ENCODE assay signal across 9 cellular contexts in the genomic region with DNA sequence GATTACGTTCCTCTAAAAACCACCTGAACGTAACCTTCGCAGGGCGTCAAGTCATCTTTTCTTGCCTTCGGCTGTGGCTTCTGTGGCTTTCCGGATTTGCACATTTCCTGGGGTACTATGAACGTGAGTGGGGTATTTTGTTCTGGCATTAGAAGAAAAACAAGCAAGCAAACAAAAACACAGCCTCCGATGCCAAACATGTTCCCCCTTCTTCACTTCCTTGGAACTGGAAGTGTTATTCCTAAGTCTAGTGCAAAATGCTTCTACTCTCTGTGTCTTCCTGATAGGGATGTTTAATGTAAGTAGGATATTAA. TPM values are rescaled to one million over a fixed set of nuclear protein-coding genes. Genes with fewer than 3 reads are reported as not detected.
DNase-seq lines count a peak whose midpoint lies in the region; ATAC-seq, FAIRE-seq and TF ChIP-seq lines count a peak whose summit lies in the region.
"Not testable (repeated sequence)": the region's sequence is repeated elsewhere in the genome, so short reads cannot be mapped to it uniquely, and the experiment has no call there.
"Had no signal": no experiment of that assay in that cellular context is flagged by ENCODE, and none has a peak within 500 bp of the region (broad histone marks: within the 10 kb centered on the region; RNA-seq: fewer than 3 reads in every experiment).

No MANE protein-coding gene starts in this region.

- not testable (repeated sequence) for H2BK20ac ChIP-seq in H1 (ENCODE audit: low read length)

- in situ Hi-C loops in GM13977 (cut with MboI; ENCODE audit: low pct_unique_long_range_greater_than_20kb, low sequenced_read_pairs, unreplicated experiment), result not testable (repeated sequence)

- not testable (repeated sequence) for H4K5ac ChIP-seq in H1 (ENCODE audit: insufficient read length, low read depth, low read length)

- H3K27me3 ChIP-seq in BLaER1 treated with 17β-estradiol and CSF1 and Interleukin-3, amounts not matched to agents 10 nM and 100 nM, result peaks cover 55 to 73% (median 67%) of the 10 kb centered on the region in 11 experiments
- peaks cover 20 to 47% (median 40%) of the 10 kb centered on the region in 4 experiments; a peak in 6 of 7 replicates for H3K27me3 ChIP-seq in H1 (replicated peaks in 1 of 4; ENCODE audit: control insufficient read depth in 3 of 4, extremely low read depth in 1 of 4, insufficient read depth in 3 of 4, low read length in 3 of 4)

- not testable (repeated sequence) for H3K18ac ChIP-seq in H1 (ENCODE audit: extremely low read depth, low read length)

- not testable (repeated sequence) for H4K8ac ChIP-seq in H1 (ENCODE audit: extremely low read depth, insufficient read depth, low read length)

- not testable (repeated sequence) for H2BK120ac ChIP-seq in H1 (replicated peaks; ENCODE audit: low read depth, low read length)

- H3K23ac ChIP-seq in H1 (ENCODE audit: insufficient read length), result not testable (repeated sequence)

- TF ChIP-seq EP300 in H1 (IDR thresholded peaks at IDR 0.05; ENCODE audit: borderline replicate concordance in 1 of 2, low read depth in 2 of 2, low read length in 2 of 2), result not testable (repeated sequence)

- H2AK5ac ChIP-seq in H1 (ENCODE audit: low read depth, low read length), result not testable (repeated sequence)

- not testable (repeated sequence) for TF ChIP-seq POLR2A in H1 (IDR thresholded peaks at IDR 0.05; ENCODE audit: control extremely low read depth in 1 of 2, low read depth in 2 of 2, low read length in 2 of 2)

- not testable (repeated sequence) for H3K79me1 ChIP-seq in H1 (ENCODE audit: low read depth, low read length)

- not testable (repeated sequence) for H3K9ac ChIP-seq in BLaER1 treated with 17β-estradiol and CSF1 and Interleukin-3, amounts not matched to agents 10 nM and 100 nM; H1 (replicated peaks in 1 of 4; ENCODE audit: extremely low read depth in 1 of 4, low read depth in 3 of 4, low read length in 3 of 4)

- H3K36me3 ChIP-seq in BLaER1 treated with 17β-estradiol and CSF1 and Interleukin-3, amounts not matched to agents 10 nM and 100 nM; H1 (ENCODE audit: control insufficient read depth in 2 of 4, insufficient read depth in 4 of 4, low read length in 3 of 4): not testable (repeated sequence)

- H3K4me2 ChIP-seq in BLaER1 treated with 17β-estradiol and CSF1 and Interleukin-3, amounts not matched to agents 10 nM and 100 nM, result peak overlapping the region; percentile 11 to 60 (median 51); a peak in 17 of 22 replicates
- not testable (repeated sequence) for H3K4me2 ChIP-seq in H1 (ENCODE audit: insufficient read depth in 1 of 2, low read depth in 2 of 2, low read length in 2 of 2)

- H3K23me2 ChIP-seq in H1 (ENCODE audit: low read depth, low read length), result not testable (repeated sequence)

- H2BK5ac ChIP-seq in H1 (ENCODE audit: low read depth, low read length), result not testable (repeated sequence)

- not testable (repeated sequence) for H2AFZ ChIP-seq in H1 (ENCODE audit: low read length)

- H3K4me1 ChIP-seq in BLaER1 treated with 17β-estradiol and CSF1 and Interleukin-3, amounts not matched to agents 10 nM and 100 nM, result peaks cover 0 to 17% (median 9%) of the 10 kb centered on the region in 10 experiments; a peak in 16 of 20 replicates
- H3K4me1 ChIP-seq in H1 (replicated peaks in 1 of 4; ENCODE audit: control insufficient read depth in 3 of 4, insufficient read depth in 4 of 4, low read length in 3 of 4), result not testable (repeated sequence)

- H3K27ac ChIP-seq in BLaER1 treated with 17β-estradiol and CSF1 and Interleukin-3, amounts not matched to agents 10 nM and 100 nM; H1 (ENCODE audit: low read depth, low read length): not testable (repeated sequence)

- H3K79me2 ChIP-seq in H1 (ENCODE audit: control insufficient read depth in 1 of 2, insufficient read depth in 2 of 2, low read length in 2 of 2), result not testable (repeated sequence)

- peak; percentile 31 to 53 for ATAC-seq in naive thymus-derived CD8-positive, alpha-beta T cell

- not testable (repeated sequence) for H3K4ac ChIP-seq in H1 (replicated peaks; ENCODE audit: insufficient read length, low read depth, low read length)

- DNase-seq in GM13977 (ENCODE audit: low spot score), result peak; percentile 7
- DNase-seq in T-helper 2 cell treated with Interferon-gamma antibody and Interleukin-4, amounts not matched to agents 5 μg/mL and 100 μg/mL, for 36 hours (ENCODE audit: low spot score), result peak; percentile 21
- peak; percentile 18 for DNase-seq in activated CD8-positive, alpha-beta memory T cell treated with anti-CD3 and anti-CD28 coated beads, Interleukin-2, amount 50 U/mL, for 4 hours
- DNase-seq in H1 (ENCODE audit: low read depth in 1 of 2, low spot score in 2 of 2); type B pancreatic cell (ENCODE audit: extremely low spot score, unreplicated experiment): not testable (repeated sequence)
- DNase-seq in naive thymus-derived CD8-positive, alpha-beta T cell, result peak in 5 of 10 donors; percentile 30 to 75 (median 51)

- H3K4me3 Mint-ChIP-seq in T-helper 2 cell treated with Interferon-gamma antibody and Interleukin-4, amounts not matched to agents 5 μg/mL and 100 μg/mL, for 36 hours, result peak overlapping the region; percentile 37
- peak overlapping the region; percentile 62 for H3K4me3 Mint-ChIP-seq in activated naive CD8-positive, alpha-beta T cell
- H3K4me3 Mint-ChIP-seq in naive thymus-derived CD8-positive, alpha-beta T cell, result peak overlapping the region in 7 of 10 donors; percentile 48 to 81 (median 63)
- H3K4me3 Mint-ChIP-seq in type B pancreatic cell, result peak overlapping the region; percentile 44

- H3K56ac ChIP-seq in H1 (replicated peaks; ENCODE audit: insufficient read length, low read depth, low read length), result not testable (repeated sequence)

- H4K20me1 ChIP-seq in BLaER1 treated with 17β-estradiol and CSF1 and Interleukin-3, amounts not matched to agents 10 nM and 100 nM, result peaks cover 0 to 41% (median 21%) of the 10 kb centered on the region in 11 experiments; a peak in 15 of 22 replicates
- H4K20me1 ChIP-seq in H1 (replicated peaks in 1 of 2; ENCODE audit: control insufficient read depth in 1 of 2, insufficient read depth in 2 of 2, low read length in 2 of 2), result not testable (repeated sequence)

- H3K27me3 Mint-ChIP-seq in T-helper 2 cell treated with Interferon-gamma antibody and Interleukin-4, amounts not matched to agents 5 μg/mL and 100 μg/mL, for 36 hours (ENCODE audit: low read depth), result peaks cover 39% of the 10 kb centered on the region
- not testable (repeated sequence) for H3K27me3 Mint-ChIP-seq in activated naive CD8-positive, alpha-beta T cell
- peaks cover 3 to 20% (median 15%) of the 10 kb centered on the region in 5 donors for H3K27me3 Mint-ChIP-seq in naive thymus-derived CD8-positive, alpha-beta T cell
- peaks cover 35% of the 10 kb centered on the region for H3K27me3 Mint-ChIP-seq in type B pancreatic cell

- H3K4me1 Mint-ChIP-seq in T-helper 2 cell treated with Interferon-gamma antibody and Interleukin-4, amounts not matched to agents 5 μg/mL and 100 μg/mL, for 36 hours (ENCODE audit: low read depth); activated naive CD8-positive, alpha-beta T cell (ENCODE audit: low read depth); type B pancreatic cell (ENCODE audit: unreplicated experiment): not testable (repeated sequence)
- peaks cover 5 to 17% (median 9%) of the 10 kb centered on the region in 4 donors for H3K4me1 Mint-ChIP-seq in naive thymus-derived CD8-positive, alpha-beta T cell

- not testable (repeated sequence) for H3K14ac ChIP-seq in H1 (ENCODE audit: insufficient read length)

- not testable (repeated sequence) for H3K9me3 Mint-ChIP-seq in T-helper 2 cell treated with Interferon-gamma antibody and Interleukin-4, amounts not matched to agents 5 μg/mL and 100 μg/mL, for 36 hours; activated naive CD8-positive, alpha-beta T cell (ENCODE audit: low read depth); naive thymus-derived CD8-positive, alpha-beta T cell; type B pancreatic cell

- not testable (repeated sequence) for H4K91ac ChIP-seq in H1 (replicated peaks; ENCODE audit: insufficient read length, low read length)

- 0 out of 20 replicates have a peak overlapping the region, but pooled peaks of 1 of the 10 experiments have one; percentile 28 for H3K4me3 ChIP-seq in BLaER1 treated with 17β-estradiol and CSF1 and Interleukin-3, amounts not matched to agents 10 nM and 100 nM
- not testable (repeated sequence) for H3K4me3 ChIP-seq in H1 (ENCODE audit: extremely low read depth in 1 of 4, insufficient read depth in 2 of 4, low read depth in 3 of 4, low read length in 4 of 4)

- CTCF ChIA-PET in H1 (lab: Charles Lee; ENCODE audit: partially characterized antibody), result not testable (repeated sequence)

- H2BK15ac ChIP-seq in H1 (ENCODE audit: low read length), result not testable (repeated sequence)

- FAIRE-seq in H1 (lab: Jason Lieb, UNC), result not testable (repeated sequence)

- TF ChIP-seq CTCF in GM13977 (IDR thresholded peaks at IDR 0.05; ENCODE audit: extremely low read depth, insufficient read depth, missing control alignments); H1 (IDR thresholded peaks at IDR 0.05; ENCODE audit: control extremely low read depth in 1 of 3, insufficient read depth in 1 of 3, low read depth in 1 of 3, low read length in 3 of 3); type B pancreatic cell (conservative IDR thresholded peaks at IDR 0.05): not testable (repeated sequence)

- POLR2A ChIA-PET in H1 (lab: Charles Lee; ENCODE audit: partially characterized antibody); naive thymus-derived CD8-positive, alpha-beta T cell (lab: Charles Lee): not testable (repeated sequence)

- not testable (repeated sequence) for TF ChIP-seq RAD21 in H1 (IDR thresholded peaks at IDR 0.05 in 1 of 2, conservative IDR thresholded peaks at IDR 0.05 in 1 of 2; ENCODE audit: low read depth in 2 of 2, low read length in 2 of 2)

- no CpG with 5 or more reads among the region's 8 CpGs for WGBS in H1 (ENCODE audit: extremely low coverage in 1 of 2, insufficient coverage in 1 of 2, insufficient read length in 1 of 2, insufficient replicate concordance in 2 of 2, low coverage in 1 of 2, low lambda C conversion rate in 2 of 2, missing lambda C conversion rate in 1 of 2), 2 experiments

- H3K36me3 Mint-ChIP-seq in T-helper 2 cell treated with Interferon-gamma antibody and Interleukin-4, amounts not matched to agents 5 μg/mL and 100 μg/mL, for 36 hours (ENCODE audit: low read depth); activated naive CD8-positive, alpha-beta T cell; naive thymus-derived CD8-positive, alpha-beta T cell; type B pancreatic cell: not testable (repeated sequence)

- not testable (repeated sequence) for H3K27ac Mint-ChIP-seq in T-helper 2 cell treated with Interferon-gamma antibody and Interleukin-4, amounts not matched to agents 5 μg/mL and 100 μg/mL, for 36 hours; activated naive CD8-positive, alpha-beta T cell; naive thymus-derived CD8-positive, alpha-beta T cell; type B pancreatic cell

- H3K9me3 ChIP-seq in BLaER1 treated with 17β-estradiol and CSF1 and Interleukin-3, amounts not matched to agents 10 nM and 100 nM (replicated peaks in 1 of 11), result peaks cover 19 to 25% (median 24%) of the 10 kb centered on the region in 11 experiments
- not testable (repeated sequence) for H3K9me3 ChIP-seq in H1 (ENCODE audit: insufficient read depth in 2 of 2, low read depth in 1 of 2, low read length in 1 of 2)

- not testable (repeated sequence) for H2BK12ac ChIP-seq in H1 (ENCODE audit: low read depth, low read length)

RNA-seq across cellular contexts. Expression of a gene that starts 2.2 kb away (rescaled TPM):
- total RNA-seq in H1 (2021; fragmentation: NEBNext Ultra II Directional; extraction: Animal tissue kit (Norgen Biotek cat#: 25700)), result not detected in 2 replicates
- polyA plus RNA-seq in H1 (2011; rRNA removed), result not detected in 2 replicates
- 0.04 TPM for polyA plus RNA-seq in H1 (2011; cell fraction: cytosol; rRNA removed)
- polyA plus RNA-seq in H1 (2011; cell fraction: nucleus; rRNA removed), result 0.04 TPM
- polyA plus RNA-seq in H1 (2012, experiment 1 of 2), result not detected in 4 replicates
- polyA plus RNA-seq in H1 (2012, experiment 2 of 2), result not detected
- not detected for polyA plus RNA-seq in H1 (2013, experiment 1 of 2)
- polyA plus RNA-seq in H1 (2013, experiment 2 of 2), result not detected
- polyA minus RNA-seq in H1 (2011; rRNA and poly(A)+ RNA removed), result 0.07 and 0.09 TPM in 2 replicates
- polyA minus RNA-seq in H1 (2011; cell fraction: cytosol; rRNA and poly(A)+ RNA removed), result not detected
- polyA minus RNA-seq in H1 (2011; cell fraction: nucleus; rRNA and poly(A)+ RNA removed), result 0.30 TPM
- under 1 TPM; 0.21 to 0.41 TPM for total RNA-seq in naive thymus-derived CD8-positive, alpha-beta T cell
- polyA plus RNA-seq in naive thymus-derived CD8-positive, alpha-beta T cell, result not detected
- 0.48 TPM in 1 of 2 replicates, not detected in the other for total RNA-seq in type B pancreatic cell (ENCODE audit: low replicate concordance)
- polyA plus RNA-seq: CD14-positive monocyte had no signal
